36 cellular contexts compared by ENCODE assay signal in genomic region chr18:24244698-24245097, GRCh38.
"Had no signal": no experiment of that assay in that cellular context is flagged by ENCODE, and none has a peak within 500 bp of the region (broad histone marks: within the 10 kb centered on the region; RNA-seq: fewer than 3 reads in every experiment).

No MANE protein-coding gene starts in this region.

- H3K9me3 ChIP-seq: adrenal gland, body of pancreas, breast epithelium had no signal

- H3K27me3 Mint-ChIP-seq: activated naive CD8-positive, alpha-beta T cell treated with anti-CD3 and anti-CD28 coated beads for 36 hours had no signal

- H3K27me3 ChIP-seq: adrenal gland, body of pancreas, brain microvascular endothelial cell, breast epithelium had no signal

- H3K9me3 Mint-ChIP-seq: activated B cell treated with CpG ODN at 0.5 μM for 24 hours; activated CD4-positive, alpha-beta T cell treated with anti-CD3 and anti-CD28 coated beads, Interleukin-2, amount 10 ng/mL, durations not matched to agents 24 days and 14 days; activated CD8-positive, alpha-beta T cell treated with anti-CD3 and anti-CD28 coated beads for 36 hours; activated naive CD4-positive, alpha-beta T cell treated with anti-CD3 and anti-CD28 coated beads for 36 hours; activated naive CD4-positive, alpha-beta T cell treated with anti-CD3 and anti-CD28 coated beads, Interleukin-2, amount 50 U/mL, for 72 hours; activated naive CD8-positive, alpha-beta T cell treated with anti-CD3 and anti-CD28 coated beads for 36 hours; activated T-cell treated with anti-CD3 and anti-CD28 coated beads, Interleukin-2, amount 50 U/mL, for 4 hours; activated T-cell treated with anti-CD3 and anti-CD28 coated beads, Interleukin-2, amount 50 U/mL, for 72 hours; activated T-helper 1 cell treated with anti-CD3 and anti-CD28 coated beads, Interleukin-12 subunit alpha, Interleukin-12 subunit beta, Interleukin-2, Interleukin-4 antibody, amounts not matched to agents 30 ng/mL and 10 ng/mL and 1 ng/mL, durations not matched to agents 14 hours and 24 hours and 36 hours; activated T-helper 17 cell treated with anti-CD3 and anti-CD28 coated beads, Interleukin-2, amount 50 U/mL, for 72 hours; T-helper 1 cell treated with Interleukin-12 subunit alpha and Interleukin-12 subunit beta and Interleukin-4 antibody, amounts not matched to agents 30 μg/mL and 1 μg/mL, for 36 hours; T-helper 2 cell treated with Interferon-gamma antibody and Interleukin-4, amounts not matched to agents 5 μg/mL and 100 μg/mL, for 36 hours had no signal

- H3K36me3 ChIP-seq: adrenal gland, brain microvascular endothelial cell, breast epithelium had no signal

- H3K36me3 Mint-ChIP-seq: activated CD4-positive, alpha-beta memory T cell treated with anti-CD3 and anti-CD28 coated beads for 36 hours; activated naive CD4-positive, alpha-beta T cell treated with anti-CD3 and anti-CD28 coated beads, Interleukin-2, amount 50 U/mL, for 72 hours; activated naive CD8-positive, alpha-beta T cell treated with anti-CD3 and anti-CD28 coated beads for 36 hours had no signal

- H3K4me3 Mint-ChIP-seq: activated B cell treated with CpG ODN at 0.5 μM for 24 hours; activated CD4-positive, alpha-beta memory T cell treated with anti-CD3 and anti-CD28 coated beads for 36 hours; activated CD4-positive, alpha-beta T cell treated with anti-CD3 and anti-CD28 coated beads, Interleukin-2, amount 10 ng/mL, durations not matched to agents 24 days and 14 days; activated CD8-positive, alpha-beta T cell treated with anti-CD3 and anti-CD28 coated beads for 36 hours; activated naive CD4-positive, alpha-beta T cell treated with anti-CD3 and anti-CD28 coated beads for 36 hours; activated naive CD8-positive, alpha-beta T cell treated with anti-CD3 and anti-CD28 coated beads for 36 hours; activated T-cell treated with anti-CD3 and anti-CD28 coated beads, Interleukin-2, amount 50 U/mL, for 4 hours; activated T-cell treated with anti-CD3 and anti-CD28 coated beads, Interleukin-2, amount 50 U/mL, for 72 hours; activated T-helper 1 cell treated with anti-CD3 and anti-CD28 coated beads, Interleukin-12 subunit alpha, Interleukin-12 subunit beta, Interleukin-2, Interleukin-4 antibody, amounts not matched to agents 30 ng/mL and 10 ng/mL and 1 ng/mL, durations not matched to agents 14 hours and 24 hours and 36 hours; activated T-helper 17 cell treated with anti-CD3 and anti-CD28 coated beads, Interleukin-2, amount 50 U/mL, for 72 hours; T-helper 1 cell treated with Interleukin-12 subunit alpha and Interleukin-12 subunit beta and Interleukin-4 antibody, amounts not matched to agents 30 μg/mL and 1 μg/mL, for 36 hours; T-helper 2 cell treated with Interferon-gamma antibody and Interleukin-4, amounts not matched to agents 5 μg/mL and 100 μg/mL, for 36 hours had no signal

- H3K4me1 ChIP-seq: body of pancreas, breast epithelium had no signal

- H3K27ac Mint-ChIP-seq: activated B cell treated with CpG ODN at 0.5 μM for 24 hours; activated CD4-positive, alpha-beta memory T cell treated with anti-CD3 and anti-CD28 coated beads for 36 hours; activated CD4-positive, alpha-beta T cell treated with anti-CD3 and anti-CD28 coated beads, Interleukin-2, amount 10 ng/mL, durations not matched to agents 24 days and 14 days; activated CD8-positive, alpha-beta T cell treated with anti-CD3 and anti-CD28 coated beads for 36 hours; activated naive CD4-positive, alpha-beta T cell treated with anti-CD3 and anti-CD28 coated beads for 36 hours; activated naive CD4-positive, alpha-beta T cell treated with anti-CD3 and anti-CD28 coated beads, Interleukin-2, amount 50 U/mL, for 72 hours; activated naive CD8-positive, alpha-beta T cell treated with anti-CD3 and anti-CD28 coated beads for 36 hours; activated T-cell treated with anti-CD3 and anti-CD28 coated beads, Interleukin-2, amount 50 U/mL, for 72 hours; activated T-helper 1 cell treated with anti-CD3 and anti-CD28 coated beads, Interleukin-12 subunit alpha, Interleukin-12 subunit beta, Interleukin-2, Interleukin-4 antibody, amounts not matched to agents 30 ng/mL and 10 ng/mL and 1 ng/mL, durations not matched to agents 14 hours and 24 hours and 36 hours; activated T-helper 17 cell treated with anti-CD3 and anti-CD28 coated beads, Interleukin-2, amount 50 U/mL, for 72 hours; T-helper 1 cell treated with Interleukin-12 subunit alpha and Interleukin-12 subunit beta and Interleukin-4 antibody, amounts not matched to agents 30 μg/mL and 1 μg/mL, for 36 hours; T-helper 2 cell treated with Interferon-gamma antibody and Interleukin-4, amounts not matched to agents 5 μg/mL and 100 μg/mL, for 36 hours had no signal

- ATAC-seq: activated CD8-positive, alpha-beta T cell treated with anti-CD3 and anti-CD28 coated beads for 36 hours; activated naive CD4-positive, alpha-beta T cell treated with anti-CD3 and anti-CD28 coated beads, Interleukin-2, amount 50 U/mL, for 72 hours; activated T-cell treated with anti-CD3 and anti-CD28 coated beads, Interleukin-2, amount 50 U/mL, for 4 hours; activated T-cell treated with anti-CD3 and anti-CD28 coated beads, Interleukin-2, amount 50 U/mL, for 72 hours; activated T-helper 17 cell treated with anti-CD3 and anti-CD28 coated beads, Interleukin-2, amount 50 U/mL, for 72 hours; body of pancreas had no signal

- FAIRE-seq: astrocyte, TTC549 had no signal

- H3K27ac ChIP-seq: adrenal gland, body of pancreas, brain microvascular endothelial cell, breast epithelium, VCaP had no signal

- H3K4me1 Mint-ChIP-seq: activated B cell treated with CpG ODN at 0.5 μM for 24 hours; activated CD4-positive, alpha-beta T cell treated with anti-CD3 and anti-CD28 coated beads, Interleukin-2, amount 10 ng/mL, durations not matched to agents 24 days and 14 days had no signal

- H3K4me3 ChIP-seq: adrenal gland, body of pancreas, breast epithelium had no signal

- DNase-seq: activated B cell treated with CpG ODN at 0.5 μM for 24 hours; activated CD4-positive, alpha-beta memory T cell treated with anti-CD3 and anti-CD28 coated beads for 36 hours; activated CD4-positive, alpha-beta T cell treated with anti-CD3 and anti-CD28 coated beads for 4 hours; activated CD4-positive, alpha-beta T cell treated with anti-CD3 and anti-CD28 coated beads, Interleukin-2, amount 10 ng/mL, durations not matched to agents 24 days and 14 days; activated CD4-positive, alpha-beta T cell treated with anti-CD3 and anti-CD28 coated beads, Interleukin-2, amount 50 U/mL, for 1 hour; activated CD4-positive, alpha-beta T cell treated with anti-CD3 and anti-CD28 coated beads, Interleukin-2, amount 50 U/mL, for 4 hours; activated CD4-positive, CD25-positive, alpha-beta regulatory T cell treated with anti-CD3 and anti-CD28 coated beads, Interleukin-2, amount 50 U/mL, for 72 hours; activated CD8-positive, alpha-beta memory T cell treated with anti-CD3 and anti-CD28 coated beads, Interleukin-2, amount 50 U/mL, for 4 hours; activated CD8-positive, alpha-beta T cell treated with anti-CD3 and anti-CD28 coated beads for 36 hours; activated effector memory CD4-positive, alpha-beta T cell treated with anti-CD3 and anti-CD28 coated beads, Interleukin-2, amount 50 U/mL, for 16 hours; activated gamma-delta T cell treated with Interleukin-2 at 50 U/mL for 16 hours; activated naive CD4-positive, alpha-beta T cell; activated naive CD4-positive, alpha-beta T cell treated with anti-CD3 and anti-CD28 coated beads for 36 hours; activated naive CD4-positive, alpha-beta T cell treated with anti-CD3 and anti-CD28 coated beads, Interleukin-2, amount 50 U/mL, for 16 hours; activated naive CD8-positive, alpha-beta T cell treated with anti-CD3 and anti-CD28 coated beads for 36 hours; activated T-cell treated with anti-CD3 and anti-CD28 coated beads for 4 hours; activated T-cell treated with anti-CD3 and anti-CD28 coated beads, Interleukin-2, amount 50 U/mL, for 1 hour; activated T-cell treated with anti-CD3 and anti-CD28 coated beads, Interleukin-2, amount 50 U/mL, for 4 hours; activated T-cell treated with anti-CD3 and anti-CD28 coated beads, Interleukin-2, amount 50 U/mL, for 72 hours; adrenal gland; amniotic stem cell; aorta; body of pancreas; brain microvascular endothelial cell; central memory CD4-positive, alpha-beta T cell; T-helper 2 cell; T-helper 9 cell had no signal
